ENCODE assay signal across 8 cellular contexts in genomic region chr14:61461808-61462275, GRCh38.
DNase-seq lines count a peak whose midpoint lies in the region; ATAC-seq and TF ChIP-seq lines count a peak whose summit lies in the region.

No MANE protein-coding gene starts in this region.

- peak overlapping the region; percentile 93 for H3K27ac Mint-ChIP-seq in activated naive CD4-positive, alpha-beta T cell treated with anti-CD3 and anti-CD28 coated beads, Interleukin-2, amount 10 ng/mL, durations not matched to agents 7 days and 5 days

- TF ChIP-seq EP300 in sigmoid colon (IDR thresholded peaks at IDR 0.05): no peak

- H3K27ac ChIP-seq in HL-60 (replicated peaks) (no peak overlapping the region), adrenal gland (peak overlapping the region in 2 of 5 donors; percentile 11 to 42), sigmoid colon (no peak overlapping the region)

- peaks cover 0 to 4% of the 10 kb centered on the region in 2 donors for H3K36me3 ChIP-seq in adrenal gland (replicated peaks in 1 of 2)
- H3K36me3 ChIP-seq in sigmoid colon: peaks cover 0 to 4% (median 0%) of the 10 kb centered on the region in 4 donors

- peaks cover 80% of the 10 kb centered on the region for H3K36me3 Mint-ChIP-seq in activated naive CD4-positive, alpha-beta T cell treated with anti-CD3 and anti-CD28 coated beads, Interleukin-2, amount 10 ng/mL, durations not matched to agents 7 days and 5 days

- no peak overlapping the region for H3K4me3 Mint-ChIP-seq in activated naive CD4-positive, alpha-beta T cell treated with anti-CD3 and anti-CD28 coated beads, Interleukin-2, amount 10 ng/mL, durations not matched to agents 7 days and 5 days

- peaks cover 5% of the 10 kb centered on the region for H3K9me3 Mint-ChIP-seq in activated naive CD4-positive, alpha-beta T cell treated with anti-CD3 and anti-CD28 coated beads, Interleukin-2, amount 10 ng/mL, durations not matched to agents 7 days and 5 days

- peak; percentile 35 for ATAC-seq in left ventricle myocardium superior
- no peak for ATAC-seq in GM18505 (IDR thresholded peaks at IDR 0.05; ENCODE audit: unreplicated experiment)

- peak; percentile 52 for DNase-seq in activated naive CD4-positive, alpha-beta T cell treated with anti-CD3 and anti-CD28 coated beads, Interleukin-2, amount 10 ng/mL, durations not matched to agents 7 days and 5 days
- no peak for DNase-seq in activated naive CD4-positive, alpha-beta T cell treated with anti-CD3 and anti-CD28 coated beads, Interleukin-2, amount 50 U/mL, for 16 hours
- DNase-seq in HL-60 (ENCODE audit: low read depth in 1 of 2, low spot score in 1 of 2) (peak in 1 of 2 experiments; percentile 52), NCI-H774 (lab: John Stamatoyannopoulos, UW) (peak; percentile 29), adrenal gland (peak in 3 of 7 donors; percentile 51 to 61 (median 58)), left ventricle myocardium superior (no peak), sigmoid colon (no peak)

- H3K27me3 ChIP-seq in HL-60 (ENCODE audit: insufficient read depth, poor library complexity, severe bottlenecking) (no peaks in the 10 kb centered on the region), adrenal gland (no peaks in the 10 kb centered on the region), sigmoid colon (peaks cover 0 to 11% (median 0%) of the 10 kb centered on the region in 3 donors)

- intact Hi-C loops in adrenal gland (cut with DNase I) (loop anchor here in 1 of 2 donors (5.0 kb wide), 1 partner anchor 270 kb away; no protein-coding TSS in a partner anchor), left ventricle myocardium superior (cut with micrococcal nuclease) (loop anchor here (2.0 to 5.0 kb wide), 2 partner anchors 270 to 377 kb away; no protein-coding TSS in a partner anchor), sigmoid colon (cut with DNase I) (loop anchor here (1.0 to 5.0 kb wide), 2 partner anchors 270 to 375 kb away; no protein-coding TSS in a partner anchor)

- CTCF ChIA-PET in activated naive CD4-positive, alpha-beta T cell treated with anti-CD3 and anti-CD28 coated beads, Interleukin-2, amount 10 ng/mL, durations not matched to agents 7 days and 5 days (lab: Charles Lee): interaction anchor here (0.8 to 3.1 kb wide), 7 partner anchors 8 to 428 kb away, joined by 3 to 31 read pairs (median 6); no protein-coding TSS in a partner anchor

- no peaks in the 10 kb centered on the region for H3K9me3 ChIP-seq in adrenal gland (replicated peaks in 1 of 3)
- no peaks in the 10 kb centered on the region for H3K9me3 ChIP-seq in sigmoid colon

- TF ChIP-seq CTCF in HL-60 (IDR thresholded peaks at IDR 0.05; ENCODE audit: insufficient read depth, low read length) (peak; percentile 51), adrenal gland (IDR thresholded peaks at IDR 0.05) (peak; percentile 81 to 91 (median 86)), sigmoid colon (IDR thresholded peaks at IDR 0.05) (peak; percentile 64 to 76 (median 74))

- H3K27me3 Mint-ChIP-seq in activated naive CD4-positive, alpha-beta T cell treated with anti-CD3 and anti-CD28 coated beads, Interleukin-2, amount 10 ng/mL, durations not matched to agents 7 days and 5 days: no peaks in the 10 kb centered on the region

- peaks cover 62% of the 10 kb centered on the region for H3K4me1 Mint-ChIP-seq in activated naive CD4-positive, alpha-beta T cell treated with anti-CD3 and anti-CD28 coated beads, Interleukin-2, amount 10 ng/mL, durations not matched to agents 7 days and 5 days

- TF ChIP-seq POLR2A in adrenal gland (IDR thresholded peaks at IDR 0.05): no peak
- TF ChIP-seq POLR2A in sigmoid colon (IDR thresholded peaks at IDR 0.05): no peak
- no peak for TF ChIP-seq POLR2A in GM18505 (IDR thresholded peaks at IDR 0.05; ENCODE audit: borderline replicate concordance, extremely low read depth, insufficient read depth, insufficient read length)

- no peak overlapping the region for H3K4me3 ChIP-seq in HL-60 (replicated peaks; ENCODE audit: insufficient read depth, low read length)
- H3K4me3 ChIP-seq in adrenal gland: no peak overlapping the region
- no peak overlapping the region for H3K4me3 ChIP-seq in sigmoid colon

- 46 to 54% (median 53%) methylated on average over 7 of the region's 7 CpGs for WGBS in adrenal gland, 4 donors
- 47 to 52% methylated on average over 7 of the region's 7 CpGs for WGBS in sigmoid colon, 2 donors

- H3K4me1 ChIP-seq in adrenal gland (replicated peaks in 1 of 2): peaks cover 7 to 32% of the 10 kb centered on the region in 2 donors
- H3K4me1 ChIP-seq in sigmoid colon: no peaks in the 10 kb centered on the region

Comparison
In these comparisons a context has a peak if more than half of its experiments do, and no peak if none do; other contexts are left out.
1. DNase-seq: peak in activated naive CD4-positive, alpha-beta T cell treated with anti-CD3 and anti-CD28 coated beads, Interleukin-2, amount 10 ng/mL, durations not matched to agents 7 days and 5 days (single experiment) and NCI-H774 (single experiment); none in activated naive CD4-positive, alpha-beta T cell treated with anti-CD3 and anti-CD28 coated beads, Interleukin-2, amount 50 U/mL, for 16 hours (single experiment), left ventricle myocardium superior (single experiment) and sigmoid colon (single experiment).
2. Peak in every context shown above with its lines, with median percentiles within 50 percentile points of each other: CTCF ChIP-seq.